Comparison of ENCODE assay signal across 8 cellular contexts in genomic region chr1:18926315-18927081, GRCh38. TPM values are rescaled to one million over a fixed set of nuclear protein-coding genes. Genes with fewer than 3 reads are reported as not detected.
DNase-seq lines count a peak whose midpoint lies in the region; ATAC-seq, FAIRE-seq and TF ChIP-seq lines count a peak whose summit lies in the region.

No MANE protein-coding gene starts in this region.

- peak overlapping the region; percentile 89 to 97 (median 95) for H3K27ac Mint-ChIP-seq in CD14-positive monocyte

- H3K4me3 ChIP-seq in Jurkat, Clone E6-1 (ENCODE audit: low read length), result peak overlapping the region; percentile 59
- H3K4me3 ChIP-seq in coronary artery, result peak overlapping the region; percentile 37
- H3K4me3 ChIP-seq in mucosa of stomach (ENCODE audit: low read length), result no peak overlapping the region

- no peak for TF ChIP-seq CTCF in CD14-positive monocyte (IDR thresholded peaks at IDR 0.05)
- TF ChIP-seq CTCF in coronary artery (IDR thresholded peaks at IDR 0.05), result no peak
- TF ChIP-seq CTCF in D721Med (IDR thresholded peaks at IDR 0.05; ENCODE audit: insufficient read depth, missing control alignments), result no peak

- peaks cover 74% of the 10 kb centered on the region for H3K4me1 Mint-ChIP-seq in CD14-positive monocyte

- H3K27me3 ChIP-seq in mucosa of stomach (ENCODE audit: control insufficient read depth, insufficient read depth, low read length), result no peaks in the 10 kb centered on the region

- peak; percentile 71 for ATAC-seq in GM21381 (IDR thresholded peaks at IDR 0.05; ENCODE audit: unreplicated experiment)
- peak; percentile 91 for ATAC-seq in stimulated activated naive CD8-positive, alpha-beta T cell treated with anti-CD3 and anti-CD28 coated beads, Interleukin-15, Interleukin-2, amounts not matched to agents 100 U/mL and 50 U/mL, for 24 hours

- peak overlapping the region; percentile 41 for H3K9ac ChIP-seq in mucosa of stomach (ENCODE audit: low read length)

- peak overlapping the region; percentile 64 to 86 for H3K4me3 Mint-ChIP-seq in CD14-positive monocyte

- H3K36me3 Mint-ChIP-seq in CD14-positive monocyte, result peaks cover 0 to 6% of the 10 kb centered on the region in 2 donors

- H3K27ac ChIP-seq in coronary artery, result peak overlapping the region; percentile 80 to 94

- peaks cover 3 to 7% (median 5%) of the 10 kb centered on the region in 3 donors for H3K27me3 Mint-ChIP-seq in CD14-positive monocyte (ENCODE audit: low read depth in 3 of 3)

- no peak for FAIRE-seq in D721Med (lab: Jason Lieb, UNC)

- H3K4me1 ChIP-seq in mucosa of stomach (ENCODE audit: control insufficient read depth, insufficient read depth, low read length), result peaks cover 30% of the 10 kb centered on the region

- H3K36me3 ChIP-seq in mucosa of stomach (ENCODE audit: control insufficient read depth, insufficient read depth, low read length), result no peaks in the 10 kb centered on the region

- DNase-seq in CD14-positive monocyte (ENCODE audit: low spot score) (peak; percentile 94), coronary artery (ENCODE audit: low spot score) (peak; percentile 90), D721Med (ENCODE audit: insufficient read length, low spot score) (no peak)
- peak; percentile 89 for DNase-seq in Jurkat, Clone E6-1 (ENCODE audit: low read depth, low spot score)
- DNase-seq in activated CD4-positive, alpha-beta T cell treated with anti-CD3 and anti-CD28 coated beads for 24 hours (ENCODE audit: low read depth in 2 of 2), result peak; percentile 72 to 77
- DNase-seq in stimulated activated naive CD8-positive, alpha-beta T cell treated with anti-CD3 and anti-CD28 coated beads, Interleukin-15, Interleukin-2, amounts not matched to agents 100 U/mL and 50 U/mL, for 24 hours, result peak; percentile 87

- H3K9me3 ChIP-seq in mucosa of stomach (ENCODE audit: control insufficient read depth, low read length), result no peaks in the 10 kb centered on the region

- peaks cover 0 to 6% (median 0%) of the 10 kb centered on the region in 7 donors for H3K9me3 Mint-ChIP-seq in CD14-positive monocyte

- intact Hi-C loops in CD14-positive monocyte (cut with micrococcal nuclease), result loop anchor here in 1 of 2 donors (2.0 kb wide), 1 partner anchor 26 kb away; no protein-coding TSS in a partner anchor

RNA-seq across cellular contexts. Expression of gene ALDH4A1, which starts 24.1 kb away (rescaled TPM):
- 1 to 10 TPM; 4.8 to 7.8 TPM for polyA plus RNA-seq in CD14-positive monocyte
- polyA plus RNA-seq in Jurkat, Clone E6-1 (2012; ENCODE audit: insufficient read depth, insufficient read length), result 21.3 TPM

RNA-seq across cellular contexts. Expression of gene IFFO2, which starts 30.0 kb away (rescaled TPM):
- under 1 TPM; 0.78 to 0.94 TPM for polyA plus RNA-seq in CD14-positive monocyte
- 3.5 TPM for polyA plus RNA-seq in Jurkat, Clone E6-1 (2012; ENCODE audit: insufficient read depth, insufficient read length)
